Comparison of ENCODE assay signal across 25 cellular contexts in the genomic region with DNA sequence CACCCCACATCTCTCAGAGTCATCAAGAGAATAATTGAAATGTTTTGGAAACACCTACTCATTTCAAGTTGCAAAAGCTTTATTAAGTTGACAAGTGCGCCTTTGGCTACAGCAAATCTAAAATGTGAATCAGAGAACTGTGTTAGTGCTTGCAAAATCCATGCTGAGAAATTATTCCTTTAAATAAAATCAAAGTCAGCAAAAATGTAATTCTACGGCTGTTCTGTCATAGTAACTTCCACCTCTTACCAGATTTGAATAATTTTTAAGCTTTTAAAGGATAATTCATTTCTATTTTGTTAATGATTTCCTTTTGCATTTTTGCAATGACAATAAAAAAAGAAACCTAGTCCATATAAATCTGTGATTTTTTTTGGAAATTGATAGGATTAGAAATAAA.
"Had no signal": no experiment of that assay in that cellular context is flagged by ENCODE, and none has a peak within 500 bp of the region (broad histone marks: within the 10 kb centered on the region; RNA-seq: fewer than 3 reads in every experiment).

No MANE protein-coding gene starts in this region.

- H3K9me3 ChIP-seq: colonic mucosa, esophagus muscularis mucosa, left lung, pancreas, right atrium auricular region, sigmoid colon, testis, tibial artery had no signal

- FAIRE-seq: islet of Langerhans, pancreas had no signal

- H3K27ac ChIP-seq: colonic mucosa, esophagus muscularis mucosa, heart right ventricle, left lung, pancreas, right atrium auricular region, sigmoid colon, testis, tibial artery had no signal

- H3K36me3 ChIP-seq: colonic mucosa, esophagus muscularis mucosa, heart right ventricle, left lung, pancreas, right atrium auricular region, sigmoid colon, tibial artery had no signal

- H3K4me1 ChIP-seq: colonic mucosa, esophagus muscularis mucosa, heart right ventricle, left lung, pancreas, right atrium auricular region, sigmoid colon, testis, tibial artery had no signal

- H3K4me3 ChIP-seq: colonic mucosa, esophagus muscularis mucosa, heart right ventricle, left lung, pancreas, right atrium auricular region, sigmoid colon, testis, tibial artery had no signal

- DNase-seq: colonic mucosa; effector CD8-positive, alpha-beta T cell; endodermal cell; foreskin melanocyte; glutamatergic neuron; heart right ventricle; hippocampal formation; left cardiac atrium; left lung; naive thymus-derived CD8-positive, alpha-beta T cell; nephron progenitor cell; occipital lobe; pancreas; sigmoid colon; stimulated activated CD4-positive, alpha-beta T cell treated with anti-CD3 and anti-CD28 coated beads, Interleukin-4, amount 100 ng/mL, for 4 hours; stimulated activated naive CD8-positive, alpha-beta T cell treated with anti-CD3 and anti-CD28 coated beads, Interleukin-15, Interleukin-2, amounts not matched to agents 100 U/mL and 50 U/mL, for 24 hours; substantia nigra; testis; tibial artery had no signal

- H3K9me3 Mint-ChIP-seq: dendritic cell treated with granulocyte-macrophage colony-stimulating factor and Interleukin-4, amounts not matched to agents 40 ng/mL and 50 ng/mL, for 4 days; endodermal cell; nephron progenitor cell; type B pancreatic cell had no signal

- ATAC-seq: heart right ventricle; left cardiac atrium; left lung; naive thymus-derived CD8-positive, alpha-beta T cell; pancreas; stimulated activated memory B cell treated with anti-CD40 and anti-IgM and Interleukin-4, amounts not matched to agents 10 μg/mL and 1 μg/mL and 100 μg/mL, for 72 hours; stimulated activated naive CD8-positive, alpha-beta T cell treated with anti-CD3 and anti-CD28 coated beads, Interleukin-15, Interleukin-2, amounts not matched to agents 100 U/mL and 50 U/mL, for 24 hours had no signal

- H3K4me3 Mint-ChIP-seq: dendritic cell treated with granulocyte-macrophage colony-stimulating factor and Interleukin-4, amounts not matched to agents 40 ng/mL and 50 ng/mL, for 4 days; endodermal cell; naive thymus-derived CD8-positive, alpha-beta T cell; nephron progenitor cell; stimulated activated memory B cell treated with anti-CD40 and anti-IgM and Interleukin-4, amounts not matched to agents 10 μg/mL and 1 μg/mL and 100 μg/mL, for 72 hours; type B pancreatic cell had no signal

- H3K27me3 Mint-ChIP-seq: dendritic cell treated with granulocyte-macrophage colony-stimulating factor and Interleukin-4, amounts not matched to agents 40 ng/mL and 50 ng/mL, for 4 days; naive thymus-derived CD8-positive, alpha-beta T cell; stimulated activated memory B cell treated with anti-CD40 and anti-IgM and Interleukin-4, amounts not matched to agents 10 μg/mL and 1 μg/mL and 100 μg/mL, for 72 hours; type B pancreatic cell had no signal

- H3K27me3 ChIP-seq: colonic mucosa, esophagus muscularis mucosa, heart right ventricle, left lung, right atrium auricular region, sigmoid colon, testis, tibial artery had no signal

- H3K4me1 Mint-ChIP-seq: endodermal cell; naive thymus-derived CD8-positive, alpha-beta T cell; nephron progenitor cell; stimulated activated memory B cell treated with anti-CD40 and anti-IgM and Interleukin-4, amounts not matched to agents 10 μg/mL and 1 μg/mL and 100 μg/mL, for 72 hours had no signal

- H3K27ac Mint-ChIP-seq: dendritic cell treated with granulocyte-macrophage colony-stimulating factor and Interleukin-4, amounts not matched to agents 40 ng/mL and 50 ng/mL, for 4 days; endodermal cell; naive thymus-derived CD8-positive, alpha-beta T cell; nephron progenitor cell; stimulated activated memory B cell treated with anti-CD40 and anti-IgM and Interleukin-4, amounts not matched to agents 10 μg/mL and 1 μg/mL and 100 μg/mL, for 72 hours; type B pancreatic cell had no signal

- H3K36me3 Mint-ChIP-seq: naive thymus-derived CD8-positive, alpha-beta T cell; stimulated activated memory B cell treated with anti-CD40 and anti-IgM and Interleukin-4, amounts not matched to agents 10 μg/mL and 1 μg/mL and 100 μg/mL, for 72 hours; type B pancreatic cell had no signal
